13 cellular contexts compared by ENCODE assay signal in the genomic region with DNA sequence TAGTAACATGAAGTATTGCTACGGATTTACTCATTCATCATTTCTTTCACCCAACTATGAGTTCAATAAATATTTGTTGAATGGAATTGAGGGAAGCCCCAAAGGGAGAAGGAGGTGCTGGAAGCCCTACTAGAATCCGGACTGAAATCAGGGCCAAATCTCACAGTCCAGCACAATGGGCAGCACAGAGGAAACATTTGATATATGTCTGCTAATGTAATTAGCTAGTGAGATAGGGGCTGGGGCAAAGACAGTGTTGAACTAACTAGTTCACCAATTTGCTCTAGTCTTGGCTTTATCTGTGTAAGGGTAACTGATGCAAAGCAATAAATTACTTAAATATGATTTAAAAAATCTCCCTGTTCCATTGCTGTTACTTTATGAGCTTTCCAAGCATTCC.
"Had no signal": no experiment of that assay in that cellular context is flagged by ENCODE, and none has a peak within 500 bp of the region (broad histone marks: within the 10 kb centered on the region; RNA-seq: fewer than 3 reads in every experiment).

No MANE protein-coding gene starts in this region.

- H3K36me3 ChIP-seq: heart right ventricle, sigmoid colon, suprapubic skin, thyroid gland had no signal

- H3K27ac ChIP-seq: sigmoid colon, suprapubic skin, thyroid gland had no signal

- ATAC-seq: esophagus mucosa; stimulated activated naive CD8-positive, alpha-beta T cell treated with anti-CD3 and anti-CD28 coated beads, Interleukin-15, Interleukin-2, amounts not matched to agents 100 U/mL and 50 U/mL, for 24 hours had no signal

- H3K9me3 ChIP-seq: heart right ventricle, sigmoid colon, suprapubic skin, thyroid gland had no signal

- H3K27me3 ChIP-seq: heart right ventricle, sigmoid colon, suprapubic skin, thyroid gland had no signal

- H3K36me3 Mint-ChIP-seq: naive B cell had no signal

- H3K4me3 ChIP-seq: suprapubic skin, thyroid gland had no signal

- DNase-seq: cortex of kidney; effector memory CD4-positive, alpha-beta T cell; heart right ventricle; hypothalamus; kidney glomerular epithelial cell; mesendoderm; naive B cell; posterior cingulate gyrus; sigmoid colon; stimulated activated naive CD8-positive, alpha-beta T cell treated with anti-CD3 and anti-CD28 coated beads, Interleukin-15, Interleukin-2, amounts not matched to agents 100 U/mL and 50 U/mL, for 24 hours; thyroid gland had no signal

- H3K4me1 ChIP-seq: sigmoid colon, thyroid gland had no signal
